2 cellular contexts compared by ENCODE assay signal in genomic region chr7:23476286-23477169, GRCh38.
TF ChIP-seq lines count a peak whose summit lies in the region.

No MANE protein-coding gene starts in this region.

TF ChIP-seq in GM23338, 12 proteins besides CTCF, POLR2A, EP300 and RAD21:
- TF ChIP-seq ZNF331 (CRISPR knock-in tag; IDR thresholded peaks at IDR 0.05; ENCODE audit: low read depth) (no peak), ETS1 (IDR thresholded peaks at IDR 0.05) (no peak), CREB1 (CRISPR knock-in tag; IDR thresholded peaks at IDR 0.05; ENCODE audit: low read depth) (no peak), ZNF462 (CRISPR knock-in tag; IDR thresholded peaks at IDR 0.05) (no peak), STAT1 (IDR thresholded peaks at IDR 0.05; ENCODE audit: unreplicated experiment) (no peak), JUNB (IDR thresholded peaks at IDR 0.05; ENCODE audit: unreplicated experiment) (no peak)
TF ChIP-seq in GM23338: peak in this region for 0.

TF ChIP-seq in endothelial cell of umbilical vein, 7 proteins besides CTCF, POLR2A, EP300 and RAD21:
- TF ChIP-seq MYC (IDR thresholded peaks at IDR 0.05; ENCODE audit: low read depth, low read length), result no peak
- peak; percentile 23 for TF ChIP-seq EZH2 (IDR thresholded peaks at IDR 0.05; ENCODE audit: borderline replicate concordance, low read depth, low read length, severe bottlenecking)
- TF ChIP-seq POLR2AphosphoS5 (IDR thresholded peaks at IDR 0.05; ENCODE audit: insufficient read depth, low read depth, low read length), result no peak
- no peak for TF ChIP-seq MAX (IDR thresholded peaks at IDR 0.05; ENCODE audit: insufficient read depth, insufficient read length)
